In genomic region chr10:119208553-119208940, GRCh38 we compare ENCODE assay signal across 8 cellular contexts. TPM values are rescaled to one million over a fixed set of nuclear protein-coding genes. Genes with fewer than 3 reads are reported as not detected.
DNase-seq lines count a peak whose midpoint lies in the region; ATAC-seq and TF ChIP-seq lines count a peak whose summit lies in the region.

No MANE protein-coding gene starts in this region.

- DNase-seq in RWPE1 (ENCODE audit: low spot score) (peak; percentile 34), epithelial cell of prostate (ENCODE audit: low read depth, low spot score) (no peak), GM19240 (ENCODE audit: insufficient read length, low spot score) (no peak), T-helper 9 cell (no peak), omental fat pad (ENCODE audit: low spot score) (no peak)

- H3K9ac ChIP-seq in ES-I3 (ENCODE audit: low read depth, low read length) (peak overlapping the region; percentile 61; the same call in 1 of the 2 replicates), parathyroid adenoma (peak overlapping the region; percentile 31)

- no peak overlapping the region for H2AFZ ChIP-seq in parathyroid adenoma

- TF ChIP-seq CTCF in RWPE1 (conservative IDR thresholded peaks at IDR 0.05; ENCODE audit: low read depth) (no peak), parathyroid adenoma (IDR thresholded peaks at IDR 0.05) (no peak), omental fat pad (IDR thresholded peaks at IDR 0.05) (no peak)

- H3K4me1 ChIP-seq in ES-I3 (ENCODE audit: insufficient read depth, low read length) (peaks cover 26% of the 10 kb centered on the region), parathyroid adenoma (peaks cover 10% of the 10 kb centered on the region)

- H3K27ac ChIP-seq in RWPE1 (peak overlapping the region; percentile 91), epithelial cell of prostate (peak overlapping the region; percentile 82), parathyroid adenoma (peak overlapping the region; percentile 90)

- peaks cover 17% of the 10 kb centered on the region for H3K79me2 ChIP-seq in parathyroid adenoma

- H3K36me3 ChIP-seq in ES-I3 (ENCODE audit: insufficient read depth, low read length) (no peaks in the 10 kb centered on the region), parathyroid adenoma (ENCODE audit: control insufficient read depth, insufficient read depth, low read length) (no peaks in the 10 kb centered on the region)

- no peaks in the 10 kb centered on the region for H3K9me3 ChIP-seq in ES-I3 (ENCODE audit: control insufficient read depth, insufficient read depth, low read length)
- no peaks in the 10 kb centered on the region for H3K9me3 ChIP-seq in parathyroid adenoma (ENCODE audit: control insufficient read depth, low read length)

- CTCF ChIA-PET in RWPE1 (lab: Yijun Ruan, JAX): interaction anchor here (0.7 to 2.1 kb wide), 9 partner anchors 12 to 337 kb away, joined by 3 to 15 read pairs (median 4); no protein-coding TSS in a partner anchor

- ATAC-seq in GM18519 (IDR thresholded peaks at IDR 0.05; ENCODE audit: low FRiP score, unreplicated experiment) (no peak), omental fat pad (ENCODE audit: low FRiP score) (no peak)

- H3K4me3 ChIP-seq in parathyroid adenoma (ENCODE audit: low read depth, low read length): peak overlapping the region; percentile 89

- POLR2A ChIA-PET in RWPE1 (lab: Yijun Ruan, JAX; ENCODE audit: low non-redundant PET): no interaction called here

- peak overlapping the region; percentile 57 for H3K4me2 ChIP-seq in parathyroid adenoma (ENCODE audit: low read length)

- H3K27me3 ChIP-seq in parathyroid adenoma (ENCODE audit: control insufficient read depth, insufficient read depth, low read length): no peaks in the 10 kb centered on the region

RNA-seq across cellular contexts. Expression of gene GRK5, which starts 1.2 kb away (rescaled TPM):
- total RNA-seq in omental fat pad: 10 to 100 TPM; 15.9 to 53.8 (median 18.4) TPM

RNA-seq across cellular contexts. Expression of gene PRDX3, which starts 29.9 kb away (rescaled TPM):
- 100 to 1,000 TPM; 125 to 201 (median 156) TPM for total RNA-seq in omental fat pad

RNA-seq across cellular contexts. Expression of gene SFXN4, which starts 43.0 kb away (rescaled TPM):
- 10 to 100 TPM; 17.1 to 30.1 (median 24.2) TPM for total RNA-seq in omental fat pad
